10 cellular contexts compared by ENCODE assay signal in the genomic region with DNA sequence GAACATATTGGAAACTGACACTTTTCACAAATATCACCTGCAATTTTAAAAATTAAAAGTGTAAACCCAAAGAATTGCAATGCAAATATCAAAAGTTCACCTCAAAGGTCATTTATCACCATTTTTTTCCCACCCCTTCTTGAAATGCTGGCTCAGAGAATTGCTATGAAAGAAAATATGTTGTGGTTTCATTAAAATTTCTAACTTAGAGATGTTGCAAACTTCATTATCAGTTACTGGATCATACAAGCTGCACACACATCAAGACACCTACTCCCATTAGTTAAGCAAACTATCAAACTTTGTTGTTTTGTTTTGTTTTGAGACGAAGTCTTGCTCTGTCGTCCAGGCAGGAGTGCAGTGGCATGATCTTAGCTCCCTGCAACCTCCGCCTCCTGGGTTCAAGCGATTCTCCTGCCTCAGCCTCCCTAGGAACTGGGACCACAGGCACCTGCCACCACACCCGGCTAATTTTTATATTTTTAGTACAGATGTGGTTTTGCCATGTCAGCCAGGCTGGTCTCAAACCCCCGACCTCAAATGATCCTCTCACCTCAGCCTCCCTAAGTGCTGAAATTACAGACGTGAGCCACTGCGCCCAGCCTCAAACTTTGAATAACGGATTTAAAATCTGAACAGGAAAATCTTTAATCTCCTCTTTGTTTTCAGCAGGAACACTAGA. TPM values are rescaled to one million over a fixed set of nuclear protein-coding genes. Genes with fewer than 3 reads are reported as not detected.
DNase-seq lines count a peak whose midpoint lies in the region; ATAC-seq and FAIRE-seq lines count a peak whose summit lies in the region.
"Had no signal": no experiment of that assay in that cellular context is flagged by ENCODE, and none has a peak within 500 bp of the region (broad histone marks: within the 10 kb centered on the region; RNA-seq: fewer than 3 reads in every experiment).

No MANE protein-coding gene starts in this region.

- DNase-seq in KBM-7 = peak; percentile 29
- DNase-seq in small intestine = no peak
- no peak for DNase-seq in NCI-H1048 (lab: John Stamatoyannopoulos, UW)
- DNase-seq: mucosa of descending colon; stimulated activated CD4-positive, alpha-beta T cell treated with anti-CD3 and anti-CD28 coated beads, Interleukin-4, amount 100 ng/mL, for 1 hour had no signal

- H3K4me1 Mint-ChIP-seq in activated naive CD8-positive, alpha-beta T cell (ENCODE audit: low read depth) = peaks cover 47% of the 10 kb centered on the region

- H3K4me3 ChIP-seq in BLaER1 treated with 17β-estradiol and CSF1 and Interleukin-3, amounts not matched to agents 10 nM and 100 nM = peak overlapping the region in 1 of 10 experiments; percentile 13; a peak in 2 of 20 replicates
- H3K4me3 ChIP-seq in mucosa of stomach (ENCODE audit: low read length) (no peak overlapping the region), small intestine (ENCODE audit: low read depth in 1 of 2, low read length in 2 of 2) (no peak overlapping the region)
- H3K4me3 ChIP-seq: mucosa of descending colon had no signal

- H3K9me3 ChIP-seq in BLaER1 treated with 17β-estradiol and CSF1 and Interleukin-3, amounts not matched to agents 10 nM and 100 nM (replicated peaks in 1 of 11) = peaks cover 0 to 87% (median 54%) of the 10 kb centered on the region in 11 experiments; a peak in 19 of 22 replicates
- H3K9me3 ChIP-seq in mucosa of stomach (ENCODE audit: control insufficient read depth, low read length) = no peaks in the 10 kb centered on the region
- H3K9me3 ChIP-seq in small intestine (ENCODE audit: control insufficient read depth, low read depth) = no peaks in the 10 kb centered on the region
- H3K9me3 ChIP-seq: mucosa of descending colon had no signal

- H3K36me3 ChIP-seq in BLaER1 treated with 17β-estradiol and CSF1 and Interleukin-3, amounts not matched to agents 10 nM and 100 nM = peaks cover 0 to 97% (median 51%) of the 10 kb centered on the region in 11 experiments; a peak in 20 of 22 replicates
- no peaks in the 10 kb centered on the region for H3K36me3 ChIP-seq in mucosa of stomach (ENCODE audit: control insufficient read depth, insufficient read depth, low read length)
- H3K36me3 ChIP-seq in small intestine (ENCODE audit: control insufficient read depth in 2 of 2, insufficient read depth in 2 of 2, low read length in 2 of 2) = peaks cover 0 to 2% of the 10 kb centered on the region in 2 donors

- H3K27ac Mint-ChIP-seq in activated naive CD8-positive, alpha-beta T cell = peak overlapping the region; percentile 98

- peak overlapping the region in 9 of 11 experiments; percentile 36 to 83 (median 66); a peak in 18 of 22 replicates for H3K4me2 ChIP-seq in BLaER1 treated with 17β-estradiol and CSF1 and Interleukin-3, amounts not matched to agents 10 nM and 100 nM

- no peak for ATAC-seq in GM18867 (IDR thresholded peaks at IDR 0.05; ENCODE audit: unreplicated experiment)
- no peak for ATAC-seq in GM18517 (IDR thresholded peaks at IDR 0.05; ENCODE audit: unreplicated experiment)

- H3K4me3 Mint-ChIP-seq in activated naive CD8-positive, alpha-beta T cell = peak overlapping the region; percentile 9

- peaks cover 23% of the 10 kb centered on the region for H3K36me3 Mint-ChIP-seq in activated naive CD8-positive, alpha-beta T cell

- H3K4me1 ChIP-seq in BLaER1 treated with 17β-estradiol and CSF1 and Interleukin-3, amounts not matched to agents 10 nM and 100 nM = peaks cover 23 to 49% (median 28%) of the 10 kb centered on the region in 10 experiments
- H3K4me1 ChIP-seq in mucosa of stomach (ENCODE audit: control insufficient read depth, insufficient read depth, low read length) (peaks cover 57% of the 10 kb centered on the region), small intestine (ENCODE audit: control insufficient read depth in 2 of 2, insufficient read depth in 1 of 2, low read depth in 1 of 2, low read length in 1 of 2) (peaks cover 10 to 14% of the 10 kb centered on the region in 2 donors)

- peak overlapping the region in 10 of 11 experiments; percentile 40 to 78 (median 66); a peak in 18 of 22 replicates for H3K27ac ChIP-seq in BLaER1 treated with 17β-estradiol and CSF1 and Interleukin-3, amounts not matched to agents 10 nM and 100 nM
- H3K27ac ChIP-seq in small intestine (ENCODE audit: low read depth in 1 of 2, low read length in 1 of 2) = no peak overlapping the region

- in situ Hi-C loops in KBM-7 (cut with MboI; ENCODE audit: low pct_unique_long_range_greater_than_20kb, low sequenced_read_pairs) = no loop called here

- H3K9me3 Mint-ChIP-seq in activated naive CD8-positive, alpha-beta T cell (ENCODE audit: low read depth) = no peaks in the 10 kb centered on the region

- no peaks in the 10 kb centered on the region for H4K20me1 ChIP-seq in BLaER1 treated with 17β-estradiol and CSF1 and Interleukin-3, amounts not matched to agents 10 nM and 100 nM

- no peaks in the 10 kb centered on the region for H3K27me3 ChIP-seq in BLaER1 treated with 17β-estradiol and CSF1 and Interleukin-3, amounts not matched to agents 10 nM and 100 nM
- H3K27me3 ChIP-seq in mucosa of stomach (ENCODE audit: control insufficient read depth, insufficient read depth, low read length) = no peaks in the 10 kb centered on the region
- no peaks in the 10 kb centered on the region for H3K27me3 ChIP-seq in small intestine (ENCODE audit: control insufficient read depth in 2 of 2, insufficient read depth in 2 of 2, low read length in 2 of 2)

- H3K27me3 Mint-ChIP-seq in activated naive CD8-positive, alpha-beta T cell = no peaks in the 10 kb centered on the region

- H3K9ac ChIP-seq in BLaER1 treated with 17β-estradiol and CSF1 and Interleukin-3, amounts not matched to agents 10 nM and 100 nM = peak overlapping the region in 3 of 11 experiments; percentile 14 to 44 (median 16); a peak in 3 of 22 replicates
- peak overlapping the region; percentile 41 for H3K9ac ChIP-seq in mucosa of stomach (ENCODE audit: low read length)

- 74 to 82% (median 74%) methylated on average over 9 of the region's 9 CpGs for WGBS in small intestine, 3 donors

- FAIRE-seq in small intestine (lab: Jason Lieb, UNC) = no peak

RNA-seq across cellular contexts. Expression of a gene that starts 37.0 kb away (rescaled TPM):
- polyA plus RNA-seq in small intestine = 10 to 100 TPM; 41.0 to 68.7 (median 41.6) TPM

Comparison
In these comparisons a context has a peak if more than half of its experiments do, and no peak if none do; other contexts are left out.
1. H3K27ac ChIP-seq: peak in BLaER1 treated with 17β-estradiol and CSF1 and Interleukin-3, amounts not matched to agents 10 nM and 100 nM (10 of 11); none in small intestine (0 of 2).